11 cellular contexts compared by ENCODE assay signal in the genomic region with DNA sequence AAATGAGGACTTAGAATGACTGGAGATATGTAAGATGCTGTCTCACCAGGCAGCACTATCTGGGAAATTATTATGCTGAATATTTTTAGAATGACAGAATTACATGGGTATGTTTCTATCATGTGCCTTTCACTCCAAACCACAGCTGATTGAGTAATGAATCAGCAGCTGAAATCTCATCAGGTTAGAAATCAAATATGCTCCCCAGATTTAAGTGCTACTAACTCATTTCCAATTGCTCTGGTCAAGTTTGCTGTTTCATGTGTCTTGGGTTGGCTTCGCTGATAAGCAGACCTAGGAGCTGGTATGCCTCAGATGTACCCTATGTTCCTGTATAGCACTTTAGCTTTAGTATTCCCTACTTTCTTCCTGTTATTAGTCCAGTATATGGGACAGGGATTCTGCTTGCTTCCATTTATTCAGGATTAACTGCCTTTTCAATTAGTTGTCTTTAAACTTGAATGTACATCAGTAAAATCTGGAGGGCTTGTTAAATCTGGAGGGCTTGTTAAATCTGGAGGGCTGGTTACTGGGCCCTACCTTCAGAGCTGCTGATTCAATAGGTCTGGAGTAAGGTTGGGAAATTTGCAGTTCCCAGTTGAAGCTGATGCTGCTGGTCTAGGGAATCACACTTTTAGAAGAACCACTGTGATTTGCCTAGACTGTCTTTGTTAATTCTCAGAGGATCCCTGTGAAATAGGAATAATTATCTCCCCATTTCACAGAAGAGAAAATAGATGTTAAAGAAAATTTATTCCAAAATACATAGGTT.
DNase-seq lines count a peak whose midpoint lies in the region; ATAC-seq and TF ChIP-seq lines count a peak whose summit lies in the region.
"Had no signal": no experiment of that assay in that cellular context is flagged by ENCODE, and none has a peak within 500 bp of the region (broad histone marks: within the 10 kb centered on the region; RNA-seq: fewer than 3 reads in every experiment).

No MANE protein-coding gene starts in this region.

- TF ChIP-seq CTCF in HFF-Myc (IDR thresholded peaks at IDR 0.05; ENCODE audit: low read depth, low read length, missing control alignments) (no peak), GM13976 (IDR thresholded peaks at IDR 0.05; ENCODE audit: borderline replicate concordance, control extremely low read depth, extremely low read depth, insufficient read depth, missing control alignments) (no peak)

- H3K4me1 ChIP-seq in adipocyte (ENCODE audit: control insufficient read depth, insufficient read depth, low read length), result peaks cover 64% of the 10 kb centered on the region

- no peaks in the 10 kb centered on the region for H3K9me3 ChIP-seq in adipocyte (ENCODE audit: control insufficient read depth, low read length)

- ATAC-seq in HG02885 (IDR thresholded peaks at IDR 0.05; ENCODE audit: poor library complexity, unreplicated experiment), result no peak

- no peaks in the 10 kb centered on the region for H3K36me3 ChIP-seq in adipocyte (ENCODE audit: control insufficient read depth, insufficient read depth, low read length, severe bottlenecking)

- H3K9ac ChIP-seq in adipocyte (ENCODE audit: low read length), result peak overlapping the region; percentile 87

- DNase-seq in HFF-Myc (ENCODE audit: extremely low read depth, low read depth), result peak; percentile 21
- DNase-seq in adipocyte (ENCODE audit: low read depth), result peak; percentile 87
- peak; percentile 79 for DNase-seq in glomerular visceral epithelial cell (ENCODE audit: extremely low spot score)
- no peak for DNase-seq in NOMO-1 (lab: John Stamatoyannopoulos, UW; ENCODE audit: unreplicated experiment in 2 of 2)
- DNase-seq in GM13976 (ENCODE audit: low spot score), result no peak
- DNase-seq in NCI-H1694 treated with DMSO at 0.1 percent for 48 hours (lab: John Stamatoyannopoulos, UW), result no peak
- DNase-seq: amygdala; Kasumi-1; NCI-H524 treated with DMSO at 0.1 percent for 48 hours; stimulated activated CD4-positive, alpha-beta T cell treated with anti-CD3 and anti-CD28 coated beads, Interleukin-12 subunit alpha, Interleukin-12 subunit beta, amount 100 ng/mL, for 4 hours had no signal

- no peak overlapping the region for H3K4me3 ChIP-seq in HFF-Myc (replicated peaks; ENCODE audit: low read depth, low read length)
- peak overlapping the region; percentile 48 for H3K4me3 ChIP-seq in adipocyte (ENCODE audit: low read length)

- in situ Hi-C loops in GM13976 (cut with MboI; ENCODE audit: low sequenced_read_pairs, unreplicated experiment), result loop anchor here (10.0 kb wide), 1 partner anchor 172 kb away; a partner anchor contains a TSS

- no peaks in the 10 kb centered on the region for H3K27me3 ChIP-seq in adipocyte (replicated peaks; ENCODE audit: control insufficient read depth, insufficient read depth, low read length)

Comparison
In these comparisons a context has a peak if more than half of its experiments do, and no peak if none do; other contexts are left out.
1. DNase-seq: peak in HFF-Myc (single experiment), adipocyte (single experiment) and glomerular visceral epithelial cell (single experiment); none in NOMO-1 (0 of 2), GM13976 (single experiment) and NCI-H1694 treated with DMSO at 0.1 percent for 48 hours (single experiment).